Comparison of ENCODE assay signal across 2 cellular contexts in genomic region chr22:23690713-23691112, GRCh38.
TF ChIP-seq lines count a peak whose summit lies in the region.

A gene with protein sequence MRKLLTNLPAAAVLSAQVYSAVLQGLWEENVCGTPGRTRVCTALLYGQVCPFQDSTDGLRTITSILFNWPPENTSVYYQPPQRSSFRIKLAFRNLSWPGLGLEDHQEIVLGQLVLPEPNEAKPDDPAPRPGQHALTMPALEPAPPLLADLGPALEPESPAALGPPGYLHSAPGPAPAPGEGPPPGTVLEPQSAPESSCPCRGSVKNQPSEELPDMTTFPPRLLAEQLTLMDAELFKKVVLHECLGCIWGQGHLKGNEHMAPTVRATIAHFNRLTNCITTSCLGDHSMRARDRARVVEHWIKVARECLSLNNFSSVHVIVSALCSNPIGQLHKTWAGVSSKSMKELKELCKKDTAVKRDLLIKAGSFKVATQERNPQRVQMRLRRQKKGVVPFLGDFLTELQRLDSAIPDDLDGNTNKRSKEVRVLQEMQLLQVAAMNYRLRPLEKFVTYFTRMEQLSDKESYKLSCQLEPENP (plus strand): TSS chr22:23691013. CDS start chr22:23692031, 1,018 bp downstream.

TF ChIP-seq in HepG2, 621 proteins besides CTCF, POLR2A, EP300 and RAD21:
- TF ChIP-seq GABPB1 (CRISPR knock-in tag; IDR thresholded peaks at IDR 0.05) (no peak), ZNF563 (CRISPR knock-in tag; IDR thresholded peaks at IDR 0.05) (no peak), SRSF9 (IDR thresholded peaks at IDR 0.05; ENCODE audit: borderline replicate concordance, insufficient read depth, low read depth, low read length, poor library complexity, severe bottlenecking) (no peak), ZNF577 (CRISPR knock-in tag; IDR thresholded peaks at IDR 0.05; ENCODE audit: borderline replicate concordance, low read depth) (no peak), ZNF567 (CRISPR knock-in tag; IDR thresholded peaks at IDR 0.05; ENCODE audit: borderline replicate concordance) (no peak)
TF ChIP-seq in HepG2: peak in this region for 0.

TF ChIP-seq in HCT116, 20 proteins besides CTCF, POLR2A, EP300 and RAD21:
- TF ChIP-seq ATF3 (IDR thresholded peaks at IDR 0.05) = no peak
- TF ChIP-seq, protein P1, sequence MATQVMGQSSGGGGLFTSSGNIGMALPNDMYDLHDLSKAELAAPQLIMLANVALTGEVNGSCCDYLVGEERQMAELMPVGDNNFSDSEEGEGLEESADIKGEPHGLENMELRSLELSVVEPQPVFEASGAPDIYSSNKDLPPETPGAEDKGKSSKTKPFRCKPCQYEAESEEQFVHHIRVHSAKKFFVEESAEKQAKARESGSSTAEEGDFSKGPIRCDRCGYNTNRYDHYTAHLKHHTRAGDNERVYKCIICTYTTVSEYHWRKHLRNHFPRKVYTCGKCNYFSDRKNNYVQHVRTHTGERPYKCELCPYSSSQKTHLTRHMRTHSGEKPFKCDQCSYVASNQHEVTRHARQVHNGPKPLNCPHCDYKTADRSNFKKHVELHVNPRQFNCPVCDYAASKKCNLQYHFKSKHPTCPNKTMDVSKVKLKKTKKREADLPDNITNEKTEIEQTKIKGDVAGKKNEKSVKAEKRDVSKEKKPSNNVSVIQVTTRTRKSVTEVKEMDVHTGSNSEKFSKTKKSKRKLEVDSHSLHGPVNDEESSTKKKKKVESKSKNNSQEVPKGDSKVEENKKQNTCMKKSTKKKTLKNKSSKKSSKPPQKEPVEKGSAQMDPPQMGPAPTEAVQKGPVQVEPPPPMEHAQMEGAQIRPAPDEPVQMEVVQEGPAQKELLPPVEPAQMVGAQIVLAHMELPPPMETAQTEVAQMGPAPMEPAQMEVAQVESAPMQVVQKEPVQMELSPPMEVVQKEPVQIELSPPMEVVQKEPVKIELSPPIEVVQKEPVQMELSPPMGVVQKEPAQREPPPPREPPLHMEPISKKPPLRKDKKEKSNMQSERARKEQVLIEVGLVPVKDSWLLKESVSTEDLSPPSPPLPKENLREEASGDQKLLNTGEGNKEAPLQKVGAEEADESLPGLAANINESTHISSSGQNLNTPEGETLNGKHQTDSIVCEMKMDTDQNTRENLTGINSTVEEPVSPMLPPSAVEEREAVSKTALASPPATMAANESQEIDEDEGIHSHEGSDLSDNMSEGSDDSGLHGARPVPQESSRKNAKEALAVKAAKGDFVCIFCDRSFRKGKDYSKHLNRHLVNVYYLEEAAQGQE (IDR thresholded peaks at IDR 0.05; ENCODE audit: low read depth) = no peak
- TF ChIP-seq SP1 (IDR thresholded peaks at IDR 0.05; ENCODE audit: low read depth) = no peak
- no peak for TF ChIP-seq POLR2AphosphoS5 (IDR thresholded peaks at IDR 0.05; ENCODE audit: low read depth, low read length)
- no peak for TF ChIP-seq EZH2 (IDR thresholded peaks at IDR 0.05)
- TF ChIP-seq, protein P2, sequence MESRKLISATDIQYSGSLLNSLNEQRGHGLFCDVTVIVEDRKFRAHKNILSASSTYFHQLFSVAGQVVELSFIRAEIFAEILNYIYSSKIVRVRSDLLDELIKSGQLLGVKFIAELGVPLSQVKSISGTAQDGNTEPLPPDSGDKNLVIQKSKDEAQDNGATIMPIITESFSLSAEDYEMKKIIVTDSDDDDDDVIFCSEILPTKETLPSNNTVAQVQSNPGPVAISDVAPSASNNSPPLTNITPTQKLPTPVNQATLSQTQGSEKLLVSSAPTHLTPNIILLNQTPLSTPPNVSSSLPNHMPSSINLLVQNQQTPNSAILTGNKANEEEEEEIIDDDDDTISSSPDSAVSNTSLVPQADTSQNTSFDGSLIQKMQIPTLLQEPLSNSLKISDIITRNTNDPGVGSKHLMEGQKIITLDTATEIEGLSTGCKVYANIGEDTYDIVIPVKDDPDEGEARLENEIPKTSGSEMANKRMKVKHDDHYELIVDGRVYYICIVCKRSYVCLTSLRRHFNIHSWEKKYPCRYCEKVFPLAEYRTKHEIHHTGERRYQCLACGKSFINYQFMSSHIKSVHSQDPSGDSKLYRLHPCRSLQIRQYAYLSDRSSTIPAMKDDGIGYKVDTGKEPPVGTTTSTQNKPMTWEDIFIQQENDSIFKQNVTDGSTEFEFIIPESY (IDR thresholded peaks at IDR 0.05; ENCODE audit: extremely low read depth, insufficient replicate concordance, low read length) = no peak
- TF ChIP-seq ELF1 (IDR thresholded peaks at IDR 0.05; ENCODE audit: borderline replicate concordance, low read depth) = no peak
- TF ChIP-seq SRF (IDR thresholded peaks at IDR 0.05; ENCODE audit: low read depth) = no peak
- TF ChIP-seq CBX3 (IDR thresholded peaks at IDR 0.05; ENCODE audit: low read depth) = no peak
- no peak for TF ChIP-seq FOSL1 (IDR thresholded peaks at IDR 0.05; ENCODE audit: low read depth)
- TF ChIP-seq YY1 (IDR thresholded peaks at IDR 0.05; ENCODE audit: extremely low read depth, insufficient replicate concordance, low read depth, low read length) = no peak
- TF ChIP-seq ZFX (IDR thresholded peaks at IDR 0.05) = no peak
- TF ChIP-seq TCF7L2 (IDR thresholded peaks at IDR 0.05; ENCODE audit: borderline replicate concordance, extremely low read depth, insufficient read depth, insufficient read length) = no peak
- TF ChIP-seq SIN3A (IDR thresholded peaks at IDR 0.05; ENCODE audit: low read depth) = no peak
- no peak for TF ChIP-seq EZH2phosphoT487 (IDR thresholded peaks at IDR 0.05; ENCODE audit: borderline replicate concordance)
- TF ChIP-seq ZNF274 (IDR thresholded peaks at IDR 0.05; ENCODE audit: low read depth, low read length) = no peak
TF ChIP-seq in HCT116: peak in this region for 0.
